In genomic region chr2:200477667-200478121, GRCh38 we compare ENCODE assay signal across 19 cellular contexts. TPM values are rescaled to one million over a fixed set of nuclear protein-coding genes. Genes with fewer than 3 reads are reported as not detected.
DNase-seq lines count a peak whose midpoint lies in the region; ATAC-seq and TF ChIP-seq lines count a peak whose summit lies in the region.
"Had no signal": no experiment of that assay in that cellular context is flagged by ENCODE, and none has a peak within 500 bp of the region (broad histone marks: within the 10 kb centered on the region; RNA-seq: fewer than 3 reads in every experiment).

No MANE protein-coding gene starts in this region.

- no peaks in the 10 kb centered on the region for H3K27me3 Mint-ChIP-seq in progenitor cell of endocrine pancreas

- H3K4me1 ChIP-seq in mammary epithelial cell (ENCODE audit: insufficient read depth, low read length) (peaks cover 14% of the 10 kb centered on the region), right atrium auricular region (no peaks in the 10 kb centered on the region)

- peaks cover 9% of the 10 kb centered on the region for H3K36me3 ChIP-seq in mammary epithelial cell (ENCODE audit: insufficient read depth, low read length)
- peaks cover 49% of the 10 kb centered on the region for H3K36me3 ChIP-seq in right atrium auricular region

- ATAC-seq in HG02642 (IDR thresholded peaks at IDR 0.05; ENCODE audit: poor library complexity, unreplicated experiment), result no peak
- ATAC-seq in HG03045 (IDR thresholded peaks at IDR 0.05; ENCODE audit: unreplicated experiment), result no peak
- ATAC-seq: left colon had no signal

- no peaks in the 10 kb centered on the region for H3K79me2 ChIP-seq in mammary epithelial cell (ENCODE audit: insufficient read depth, low read length)

- TF ChIP-seq CTCF in mammary epithelial cell (conservative IDR thresholded peaks at IDR 0.05 in 1 of 2, IDR thresholded peaks at IDR 0.05 in 1 of 2; ENCODE audit: extremely low read depth in 1 of 2, insufficient read depth in 1 of 2, low read depth in 1 of 2, low read length in 2 of 2) (no peak), right atrium auricular region (IDR thresholded peaks at IDR 0.05) (no peak), progenitor cell of endocrine pancreas (IDR thresholded peaks at IDR 0.05; ENCODE audit: unreplicated experiment) (no peak)

- H2AFZ ChIP-seq in mammary epithelial cell (ENCODE audit: low read depth, low read length), result no peak overlapping the region

- BruUV-seq in mammary epithelial cell (replicated peaks; lab: Mats Ljungman, UMichigan), result TSS peak; percentile 71

- H3K27ac ChIP-seq in mammary epithelial cell (ENCODE audit: insufficient read depth, low read depth, low read length), result no peak overlapping the region
- peak overlapping the region; percentile 37 to 78 for H3K27ac ChIP-seq in right atrium auricular region
- H3K27ac ChIP-seq: KMS-11, testis had no signal

- no peak overlapping the region for H3K9ac ChIP-seq in mammary epithelial cell (ENCODE audit: insufficient read depth, low read length)
- H3K9ac ChIP-seq: KMS-11 had no signal

- WGBS in mammary epithelial cell (ENCODE audit: low coverage, missing lambda C conversion rate), result 87% methylated on average over 21 of the region's 21 CpGs

- no peaks in the 10 kb centered on the region for H3K27me3 ChIP-seq in mammary epithelial cell (ENCODE audit: insufficient read depth, low read length)
- H3K27me3 ChIP-seq in right atrium auricular region, result no peaks in the 10 kb centered on the region
- H3K27me3 ChIP-seq: testis had no signal

- H3K9me3 Mint-ChIP-seq in progenitor cell of endocrine pancreas (ENCODE audit: low read depth), result no peaks in the 10 kb centered on the region
- H3K9me3 Mint-ChIP-seq: nephron had no signal

- H3K36me3 Mint-ChIP-seq in progenitor cell of endocrine pancreas (ENCODE audit: insufficient read depth), result peaks cover 33% of the 10 kb centered on the region

- no peaks in the 10 kb centered on the region for H3K9me3 ChIP-seq in mammary epithelial cell (replicated peaks; ENCODE audit: insufficient read depth, low read length)
- no peaks in the 10 kb centered on the region for H3K9me3 ChIP-seq in right atrium auricular region
- H3K9me3 ChIP-seq: testis had no signal

- CTCF ChIA-PET in mammary epithelial cell (lab: Charles Lee; ENCODE audit: low non-redundant PET), result no interaction called here

- DNase-seq in Ammon's horn (ENCODE audit: low spot score) (peak; percentile 65), mammary epithelial cell (no peak), right atrium auricular region (ENCODE audit: low spot score) (peak; percentile 88), progenitor cell of endocrine pancreas (ENCODE audit: low spot score, unreplicated experiment) (no peak), putamen (ENCODE audit: low spot score) (no peak)
- no peak for DNase-seq in activated CD8-positive, alpha-beta memory T cell treated with anti-CD3 and anti-CD28 coated beads, Interleukin-2, amount 50 U/mL, for 4 hours
- DNase-seq: activated CD4-positive, alpha-beta T cell treated with anti-CD3 and anti-CD28 coated beads for 1 hour; activated T-cell treated with anti-CD3 and anti-CD28 coated beads, Interleukin-2, amount 50 U/mL, for 48 hours; amniotic stem cell; GDM1; NCI-H146; NCI-H524 treated with DMSO at 0.1 percent for 48 hours; stimulated activated CD4-positive, alpha-beta T cell treated with anti-CD3 and anti-CD28 coated beads, Interleukin-12 subunit alpha, Interleukin-12 subunit beta, amount 100 ng/mL, for 4 hours; testis had no signal

- H4K20me1 ChIP-seq in mammary epithelial cell (ENCODE audit: insufficient read depth, low read length), result no peaks in the 10 kb centered on the region

- dilution Hi-C loops in mammary epithelial cell (cut with HindIII; ENCODE audit: low sequenced_read_pairs), result no loop called here

- H3K27ac Mint-ChIP-seq in progenitor cell of endocrine pancreas, result peak overlapping the region; percentile 43

- H3K4me3 ChIP-seq in mammary epithelial cell (replicated peaks in 1 of 3; ENCODE audit: insufficient read depth in 1 of 3, low read depth in 2 of 3, low read length in 3 of 3) (no peak overlapping the region), right atrium auricular region (peak overlapping the region; percentile 26 to 32)
- H3K4me3 ChIP-seq: testis had no signal

- intact Hi-C loops in mammary epithelial cell (cut with micrococcal nuclease), result no loop called here

- H3K4me2 ChIP-seq in mammary epithelial cell (ENCODE audit: insufficient read depth, low read depth, low read length), result no peak overlapping the region
- H3K4me2 ChIP-seq: KMS-11 had no signal

- peaks cover 30% of the 10 kb centered on the region for H3K4me1 Mint-ChIP-seq in progenitor cell of endocrine pancreas (ENCODE audit: low read depth)

- H3K4me3 Mint-ChIP-seq in progenitor cell of endocrine pancreas (ENCODE audit: low read depth), result no peak overlapping the region
- H3K4me3 Mint-ChIP-seq: nephron had no signal

- in situ Hi-C loops in mammary epithelial cell (cut with MboI; ENCODE audit: low sequenced_read_pairs in 2 of 2), result no loop called here

RNA-seq across cellular contexts. Expression of gene KCTD18, which starts 32.2 kb away (rescaled TPM):
- total RNA-seq in mammary epithelial cell (10 to 100 TPM; 16.4 to 19.5 TPM), right atrium auricular region (10 to 100 TPM; 11.9 to 16.4 TPM), progenitor cell of endocrine pancreas (7.3 and 10.0 TPM in 2 replicates)
- polyA plus RNA-seq in mammary epithelial cell, result 8.0 TPM
- polyA minus RNA-seq in mammary epithelial cell, result 6.3 TPM

RNA-seq across cellular contexts. Expression of gene SGO2, which starts 48.3 kb away (rescaled TPM):
- total RNA-seq in mammary epithelial cell (10 to 100 TPM in 1 of 2 donors, 1 to 10 TPM in 1; 2.0 to 12.3 TPM), right atrium auricular region (1 to 10 TPM; 1.9 to 2.5 TPM), progenitor cell of endocrine pancreas (13.1 and 14.1 TPM in 2 replicates)
- 6.5 TPM for polyA plus RNA-seq in mammary epithelial cell
- polyA minus RNA-seq in mammary epithelial cell, result 13.1 TPM

Comparison
In these comparisons a context has a peak if more than half of its experiments do, and no peak if none do; other contexts are left out.
1. DNase-seq: peak in Ammon's horn (single experiment) and right atrium auricular region (single experiment); none in mammary epithelial cell (single experiment), progenitor cell of endocrine pancreas (single experiment), putamen (single experiment) and activated CD8-positive, alpha-beta memory T cell treated with anti-CD3 and anti-CD28 coated beads, Interleukin-2, amount 50 U/mL, for 4 hours (single experiment).
2. H3K4me3 ChIP-seq: peak in right atrium auricular region (2 of 2); none in mammary epithelial cell (0 of 3).